ENCODE assay signal across 17 cellular contexts in genomic region chr9:128390150-128390812, GRCh38.
"Had no signal": no experiment of that assay in that cellular context is flagged by ENCODE, and none has a peak within 500 bp of the region (broad histone marks: within the 10 kb centered on the region; RNA-seq: fewer than 3 reads in every experiment).

No MANE protein-coding gene starts in this region.

- H3K4me3 Mint-ChIP-seq: activated CD4-positive, alpha-beta memory T cell treated with anti-CD3 and anti-CD28 coated beads for 36 hours; activated T-cell treated with anti-CD3 and anti-CD28 coated beads, Interleukin-2, amount 50 U/mL, for 4 hours; natural killer cell treated with Interleukin-12 subunit alpha and Interleukin-12 subunit beta and Interleukin-15 and Interleukin-18, amount 100 ng/mL, for 72 hours had no signal

- H3K27me3 Mint-ChIP-seq: activated CD4-positive, alpha-beta memory T cell treated with anti-CD3 and anti-CD28 coated beads for 36 hours; natural killer cell treated with Interleukin-12 subunit alpha and Interleukin-12 subunit beta and Interleukin-15 and Interleukin-18, amount 100 ng/mL, for 72 hours had no signal

- H3K27ac Mint-ChIP-seq: activated CD4-positive, alpha-beta memory T cell treated with anti-CD3 and anti-CD28 coated beads for 36 hours; activated naive CD4-positive, alpha-beta T cell treated with anti-CD3 and anti-CD28 coated beads, Interleukin-2, amount 50 U/mL, for 72 hours; natural killer cell treated with Interleukin-12 subunit alpha and Interleukin-12 subunit beta and Interleukin-15 and Interleukin-18, amount 100 ng/mL, for 72 hours had no signal

- H3K4me3 ChIP-seq: pancreas, suprapubic skin, upper lobe of right lung had no signal

- H3K9me3 Mint-ChIP-seq: activated CD4-positive, alpha-beta memory T cell treated with anti-CD3 and anti-CD28 coated beads for 36 hours; activated naive CD4-positive, alpha-beta T cell treated with anti-CD3 and anti-CD28 coated beads, Interleukin-2, amount 50 U/mL, for 72 hours; activated T-cell treated with anti-CD3 and anti-CD28 coated beads, Interleukin-2, amount 50 U/mL, for 4 hours; natural killer cell treated with Interleukin-12 subunit alpha and Interleukin-12 subunit beta and Interleukin-15 and Interleukin-18, amount 100 ng/mL, for 72 hours had no signal

- H3K36me3 Mint-ChIP-seq: natural killer cell treated with Interleukin-12 subunit alpha and Interleukin-12 subunit beta and Interleukin-15 and Interleukin-18, amount 100 ng/mL, for 72 hours had no signal

- FAIRE-seq: endometrium, pancreas had no signal

- H3K4me1 ChIP-seq: pancreas, suprapubic skin, upper lobe of right lung had no signal

- H3K27me3 ChIP-seq: pancreas, suprapubic skin, upper lobe of right lung had no signal

- H3K9me3 ChIP-seq: pancreas, suprapubic skin, upper lobe of right lung had no signal

- H3K27ac ChIP-seq: brain microvascular endothelial cell, pancreas, suprapubic skin, upper lobe of right lung had no signal

- DNase-seq: activated CD4-positive, alpha-beta memory T cell treated with anti-CD3 and anti-CD28 coated beads for 36 hours; activated CD4-positive, CD25-positive, alpha-beta regulatory T cell treated with anti-CD3 and anti-CD28 coated beads, Interleukin-2, amount 50 U/mL, for 72 hours; activated effector memory CD4-positive, alpha-beta T cell treated with anti-CD3 and anti-CD28 coated beads, Interleukin-2, amount 50 U/mL, for 16 hours; activated T-cell treated with anti-CD3 and anti-CD28 coated beads, Interleukin-2, amount 50 U/mL, for 4 hours; brain microvascular endothelial cell; cerebellar nuclear complex; dermis blood vessel endothelial cell; pancreas; stimulated activated CD4-positive, alpha-beta T cell treated with anti-CD3 and anti-CD28 coated beads, Interleukin-2, amount 100 ng/mL, for 48 hours; stimulated activated naive CD4-positive, alpha-beta T cell treated with Interleukin-2 at 50 U/mL for 16 hours had no signal

- ATAC-seq: activated naive CD4-positive, alpha-beta T cell treated with anti-CD3 and anti-CD28 coated beads, Interleukin-2, amount 50 U/mL, for 72 hours; activated T-cell treated with anti-CD3 and anti-CD28 coated beads, Interleukin-2, amount 50 U/mL, for 4 hours; esophagus mucosa; left lobe of liver; natural killer cell treated with Interleukin-12 subunit alpha and Interleukin-12 subunit beta and Interleukin-15 and Interleukin-18, amount 100 ng/mL, for 72 hours had no signal
